1 cellular context compared by ENCODE assay signal in the genomic region with DNA sequence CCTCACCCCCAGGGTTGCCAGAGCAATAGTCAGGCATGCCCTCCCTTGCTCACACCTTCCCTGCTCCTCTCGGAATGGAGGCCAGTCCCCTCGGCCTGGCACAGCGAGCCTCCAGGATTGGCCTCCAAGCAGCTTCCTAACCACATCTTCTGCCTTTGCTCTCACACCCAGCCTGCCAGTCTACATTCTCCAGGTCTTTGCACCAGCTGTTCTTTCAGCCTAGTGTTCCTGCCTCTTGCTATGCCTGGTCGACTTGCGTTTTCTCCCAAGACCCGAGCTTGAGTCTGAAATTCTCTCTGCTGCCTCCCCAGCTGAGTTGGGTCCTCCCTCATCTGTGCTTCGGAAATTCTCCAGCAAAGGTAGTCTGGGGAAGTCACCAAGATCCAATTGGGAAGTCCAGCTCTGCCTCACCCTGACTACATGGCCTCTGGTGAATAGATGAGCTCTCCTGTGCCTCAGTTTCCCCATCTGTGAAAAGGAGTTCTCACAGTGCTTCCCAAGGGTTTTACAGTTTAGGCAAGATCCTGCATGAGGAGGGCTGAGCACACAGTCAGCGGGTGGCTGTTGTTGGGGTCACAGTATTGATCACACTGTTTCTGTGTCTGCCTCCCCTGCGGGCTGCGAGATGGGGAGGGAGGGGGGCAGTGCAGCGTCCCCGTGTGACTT.
TF ChIP-seq lines count a peak whose summit lies in the region.

No MANE protein-coding gene starts in this region.

TF ChIP-seq in HepG2, 621 proteins besides CTCF, POLR2A, EP300 and RAD21:
- TF ChIP-seq TEAD3 (CRISPR knock-in tag; optimal IDR thresholded peaks at IDR 0.05; ENCODE audit: borderline replicate concordance) (no peak), ZNF790 (CRISPR knock-in tag; IDR thresholded peaks at IDR 0.05; ENCODE audit: borderline replicate concordance) (no peak), ATRX (CRISPR knock-in tag; IDR thresholded peaks at IDR 0.05; ENCODE audit: borderline replicate concordance) (no peak)
- TF ChIP-seq, protein P1, sequence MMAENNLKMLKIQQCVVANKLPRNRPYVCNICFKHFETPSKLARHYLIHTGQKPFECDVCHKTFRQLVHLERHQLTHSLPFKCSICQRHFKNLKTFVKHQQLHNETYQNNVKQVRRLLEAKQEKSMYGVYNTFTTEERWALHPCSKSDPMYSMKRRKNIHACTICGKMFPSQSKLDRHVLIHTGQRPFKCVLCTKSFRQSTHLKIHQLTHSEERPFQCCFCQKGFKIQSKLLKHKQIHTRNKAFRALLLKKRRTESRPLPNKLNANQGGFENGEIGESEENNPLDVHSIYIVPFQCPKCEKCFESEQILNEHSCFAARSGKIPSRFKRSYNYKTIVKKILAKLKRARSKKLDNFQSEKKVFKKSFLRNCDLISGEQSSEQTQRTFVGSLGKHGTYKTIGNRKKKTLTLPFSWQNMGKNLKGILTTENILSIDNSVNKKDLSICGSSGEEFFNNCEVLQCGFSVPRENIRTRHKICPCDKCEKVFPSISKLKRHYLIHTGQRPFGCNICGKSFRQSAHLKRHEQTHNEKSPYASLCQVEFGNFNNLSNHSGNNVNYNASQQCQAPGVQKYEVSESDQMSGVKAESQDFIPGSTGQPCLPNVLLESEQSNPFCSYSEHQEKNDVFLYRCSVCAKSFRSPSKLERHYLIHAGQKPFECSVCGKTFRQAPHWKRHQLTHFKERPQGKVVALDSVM (CRISPR knock-in tag; IDR thresholded peaks at IDR 0.05): peak; percentile 65
